25 cellular contexts compared by ENCODE assay signal in the genomic region with DNA sequence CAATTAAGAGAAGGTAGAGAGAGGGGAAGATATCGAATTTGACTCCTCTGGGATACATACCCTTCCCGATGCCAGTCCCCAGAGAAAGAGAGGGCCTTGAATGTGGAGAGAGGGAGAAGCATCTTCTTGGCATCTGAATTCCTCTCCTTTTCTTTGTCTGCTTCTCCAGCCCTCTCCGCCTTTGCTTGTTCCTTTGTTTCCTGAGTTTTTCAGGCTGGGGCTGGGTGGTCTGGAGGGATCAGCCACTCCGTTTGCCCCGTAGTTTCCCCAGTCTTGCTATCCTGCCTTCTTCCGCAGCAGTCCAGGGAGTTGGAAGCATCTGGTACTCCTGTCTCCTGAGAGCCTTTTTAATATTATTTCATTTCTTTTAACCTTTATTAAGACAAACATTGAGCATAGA.
"Had no signal": no experiment of that assay in that cellular context is flagged by ENCODE, and none has a peak within 500 bp of the region (broad histone marks: within the 10 kb centered on the region; RNA-seq: fewer than 3 reads in every experiment).

No MANE protein-coding gene starts in this region.

- H3K27ac Mint-ChIP-seq: effector memory CD8-positive, alpha-beta T cell; naive thymus-derived CD8-positive, alpha-beta T cell; stimulated activated memory B cell treated with anti-CD40 and anti-IgM and Interleukin-4, amounts not matched to agents 10 μg/mL and 1 μg/mL and 100 μg/mL, for 72 hours; type B pancreatic cell had no signal

- H3K4me3 ChIP-seq: coronary artery, left lung, ovary, psoas muscle, skin epidermis, spleen, testis, tibial artery had no signal

- H3K9me3 Mint-ChIP-seq: central memory CD8-positive, alpha-beta T cell; neural crest cell; stimulated activated memory B cell treated with anti-CD40 and anti-IgM and Interleukin-4, amounts not matched to agents 10 μg/mL and 1 μg/mL and 100 μg/mL, for 72 hours; type B pancreatic cell had no signal

- H3K9me3 ChIP-seq: left lung, ovary, psoas muscle, spleen, testis, tibial artery had no signal

- H3K36me3 Mint-ChIP-seq: naive thymus-derived CD8-positive, alpha-beta T cell; stimulated activated memory B cell treated with anti-CD40 and anti-IgM and Interleukin-4, amounts not matched to agents 10 μg/mL and 1 μg/mL and 100 μg/mL, for 72 hours; type B pancreatic cell had no signal

- H3K27ac ChIP-seq: coronary artery, left lung, ovary, psoas muscle, skin epidermis, spleen, testis, tibial artery had no signal

- H3K4me3 Mint-ChIP-seq: central memory CD8-positive, alpha-beta T cell; effector memory CD8-positive, alpha-beta T cell; naive thymus-derived CD8-positive, alpha-beta T cell; neural crest cell; stimulated activated memory B cell treated with anti-CD40 and anti-IgM and Interleukin-4, amounts not matched to agents 10 μg/mL and 1 μg/mL and 100 μg/mL, for 72 hours had no signal

- H3K4me1 ChIP-seq: left lung had no signal

- H3K4me1 Mint-ChIP-seq: central memory CD8-positive, alpha-beta T cell; naive thymus-derived CD8-positive, alpha-beta T cell; stimulated activated memory B cell treated with anti-CD40 and anti-IgM and Interleukin-4, amounts not matched to agents 10 μg/mL and 1 μg/mL and 100 μg/mL, for 72 hours had no signal

- DNase-seq: dermis blood vessel endothelial cell; effector memory CD8-positive, alpha-beta T cell; head of caudate nucleus; left cardiac atrium; left lung; mesenchymal stem cell; midbrain; naive thymus-derived CD8-positive, alpha-beta T cell; occipital lobe; ovary; posterior cingulate gyrus; psoas muscle; right cardiac atrium; spleen; stimulated activated CD4-positive, alpha-beta T cell treated with anti-CD3 and anti-CD28 coated beads, Interleukin-4, amount 100 ng/mL, for 4 hours; stimulated activated naive CD8-positive, alpha-beta T cell treated with anti-CD3 and anti-CD28 coated beads, Interleukin-15, Interleukin-2, amounts not matched to agents 100 U/mL and 50 U/mL, for 24 hours; substantia nigra; testis; tibial artery had no signal

- H3K27me3 ChIP-seq: ovary, testis had no signal

- H3K36me3 ChIP-seq: left lung, ovary, spleen, tibial artery had no signal
